10 cellular contexts compared by ENCODE assay signal in genomic region chr9:127741831-127742434, GRCh38. TPM values are rescaled to one million over a fixed set of nuclear protein-coding genes. Genes with fewer than 3 reads are reported as not detected.
A peak's percentile ranks its signal among the peaks of the same experiment; 100 is the strongest.
DNase-seq lines count a peak whose midpoint lies in the region; ATAC-seq, FAIRE-seq and TF ChIP-seq lines count a peak whose summit lies in the region.
"Had no signal": no experiment of that assay in that cellular context is flagged by ENCODE, and none has a peak within 500 bp of the region (broad histone marks: within the 10 kb centered on the region; RNA-seq: fewer than 3 reads in every experiment).

No MANE protein-coding gene starts in this region.

- H3K9me3 Mint-ChIP-seq in neural crest cell: no peaks in the 10 kb centered on the region
- H3K9me3 Mint-ChIP-seq: T-helper 1 cell treated with Interleukin-12 subunit alpha and Interleukin-12 subunit beta and Interleukin-4 antibody, amounts not matched to agents 30 μg/mL and 1 μg/mL, for 36 hours had no signal

- H3K36me3 ChIP-seq in BJ (ENCODE audit: control insufficient read depth, insufficient read depth, low read length): no peaks in the 10 kb centered on the region

- peaks cover 6% of the 10 kb centered on the region for H3K27me3 ChIP-seq in BJ (ENCODE audit: control insufficient read depth, insufficient read depth, low read length)

- no peaks in the 10 kb centered on the region for H3K36me3 Mint-ChIP-seq in neural crest cell (ENCODE audit: low read depth)

- TF ChIP-seq CTCF in BJ (IDR thresholded peaks at IDR 0.05; ENCODE audit: insufficient read depth, low read depth, low read length) (no peak), RWPE1 (conservative IDR thresholded peaks at IDR 0.05; ENCODE audit: low read depth) (no peak), neural crest cell (conservative IDR thresholded peaks at IDR 0.05) (no peak)

- FAIRE-seq in GM12891 (lab: Jason Lieb, UNC): no peak

- CTCF ChIA-PET in BJ (lab: Yijun Ruan, JAX): interaction anchor here (1.2 to 6.5 kb wide), 7 partner anchors 7 to 179 kb away, joined by 3 to 44 read pairs (median 8); partner anchors contain the start of genes CDK9 and TOR2A
- CTCF ChIA-PET in RWPE1 (lab: Yijun Ruan, JAX): interaction anchor here (0.6 kb wide), 1 partner anchor 60 kb away, joined by 4 read pairs; no protein-coding TSS in a partner anchor

- TF ChIP-seq POLR2A in GM12891 (IDR thresholded peaks at IDR 0.05; ENCODE audit: low read depth, low read length): no peak

- peak overlapping the region; percentile 34 for H3K4me3 ChIP-seq in BJ (ENCODE audit: low read depth, low read length)

- intact Hi-C loops in Right ventricle myocardium superior (cut with DNase I): no loop called here

- H3K27ac Mint-ChIP-seq in neural crest cell (ENCODE audit: unreplicated experiment): peak overlapping the region; percentile 84

- POLR2A ChIA-PET in BJ (lab: Charles Lee) (no interaction called here), RWPE1 (lab: Yijun Ruan, JAX; ENCODE audit: low non-redundant PET) (no interaction called here)

- H3K27ac ChIP-seq in RWPE1: peak overlapping the region; percentile 98

- peaks cover 18% of the 10 kb centered on the region for H3K4me1 Mint-ChIP-seq in neural crest cell

- H3K27me3 Mint-ChIP-seq in neural crest cell (ENCODE audit: low read depth): peaks cover 8% of the 10 kb centered on the region

- peak overlapping the region; percentile 92 for H3K4me3 Mint-ChIP-seq in neural crest cell
- H3K4me3 Mint-ChIP-seq: T-helper 1 cell treated with Interleukin-12 subunit alpha and Interleukin-12 subunit beta and Interleukin-4 antibody, amounts not matched to agents 30 μg/mL and 1 μg/mL, for 36 hours had no signal

- DNase-seq in BJ (ENCODE audit: low read depth) (no peak), RWPE1 (ENCODE audit: low spot score) (no peak), Right ventricle myocardium superior (peak; percentile 85), neural crest cell (ENCODE audit: low read depth, low spot score) (peak; percentile 91), GM12891 (ENCODE audit: insufficient read length, low spot score) (no peak)
- DNase-seq: DMS79 treated with DMSO at 0.1 percent for 48 hours had no signal

- ATAC-seq in Right ventricle myocardium superior (ENCODE audit: poor library complexity) (peak; percentile 86), GM21786 (IDR thresholded peaks at IDR 0.05; ENCODE audit: unreplicated experiment) (no peak), HG03565 (IDR thresholded peaks at IDR 0.05; ENCODE audit: unreplicated experiment) (no peak), GM19397 (IDR thresholded peaks at IDR 0.05; ENCODE audit: unreplicated experiment) (no peak)

TF ChIP-seq in GM12891, 5 proteins besides CTCF, POLR2A, EP300 and RAD21:
- TF ChIP-seq PAX5 (IDR thresholded peaks at IDR 0.05; ENCODE audit: insufficient read depth, low read length, severe bottlenecking) (no peak), SPI1 (IDR thresholded peaks at IDR 0.05; ENCODE audit: low read depth, low read length) (no peak), POU2F2 (IDR thresholded peaks at IDR 0.05; ENCODE audit: low read depth, low read length) (no peak), POLR2AphosphoS5 (IDR thresholded peaks at IDR 0.05; ENCODE audit: low read depth, low read length) (no peak), TAF1 (IDR thresholded peaks at IDR 0.05; ENCODE audit: low read depth, low read length) (no peak)

RNA-seq across cellular contexts. Expression of gene TOR2A, which starts 6.8 kb away (rescaled TPM):
- 4.8 and 8.0 TPM in 2 replicates for polyA plus RNA-seq in BJ (2011; rRNA removed)
- 3.0 and 5.8 TPM in 2 replicates for polyA minus RNA-seq in BJ (2011; rRNA and poly(A)+ RNA removed)
- total RNA-seq in Right ventricle myocardium superior: 3.3 TPM
- total RNA-seq in neural crest cell: 25.7 and 27.4 TPM in 2 replicates
- polyA plus RNA-seq in GM12891 (2012; ENCODE audit: low read depth, missing spikeins): 6.3 TPM

RNA-seq across cellular contexts. Expression of gene TTC16, which starts 26.1 kb away (rescaled TPM):
- 0.02 and 0.07 TPM in 2 replicates for polyA plus RNA-seq in BJ (2011; rRNA removed)
- polyA minus RNA-seq in BJ (2011; rRNA and poly(A)+ RNA removed): not detected in 2 replicates
- total RNA-seq in Right ventricle myocardium superior (0.48 TPM), neural crest cell (not detected in 2 replicates)
- 0.04 TPM for polyA plus RNA-seq in GM12891 (2012; ENCODE audit: low read depth, missing spikeins)

RNA-seq across cellular contexts. Expression of gene PTRH1, which starts 26.5 kb away (rescaled TPM):
- polyA plus RNA-seq in BJ (2011; rRNA removed): 14.6 and 21.1 TPM in 2 replicates
- polyA minus RNA-seq in BJ (2011; rRNA and poly(A)+ RNA removed): 2.7 and 3.7 TPM in 2 replicates
- total RNA-seq in Right ventricle myocardium superior: 13.3 TPM
- total RNA-seq in neural crest cell: 7.2 and 9.8 TPM in 2 replicates
- polyA plus RNA-seq in GM12891 (2012; ENCODE audit: low read depth, missing spikeins): 6.8 TPM

RNA-seq across cellular contexts. Expression of gene CFAP157, which starts 35.1 kb away (rescaled TPM):
- polyA plus RNA-seq in BJ (2011; rRNA removed): 0.11 TPM in 1 of 2 replicates, not detected in the other
- polyA minus RNA-seq in BJ (2011; rRNA and poly(A)+ RNA removed): not detected in 2 replicates
- total RNA-seq in Right ventricle myocardium superior: not detected
- 0.16 TPM in 1 of 2 replicates, not detected in the other for total RNA-seq in neural crest cell
- 0.21 TPM for polyA plus RNA-seq in GM12891 (2012; ENCODE audit: low read depth, missing spikeins)

RNA-seq across cellular contexts. Expression of gene SH2D3C, which starts 36.5 kb away (rescaled TPM):
- 0.04 and 0.06 TPM in 2 replicates for polyA plus RNA-seq in BJ (2011; rRNA removed)
- polyA minus RNA-seq in BJ (2011; rRNA and poly(A)+ RNA removed): 0.21 TPM in 1 of 2 replicates, not detected in the other
- total RNA-seq in Right ventricle myocardium superior (18.2 TPM), neural crest cell (6.0 and 7.2 TPM in 2 replicates)
- polyA plus RNA-seq in GM12891 (2012; ENCODE audit: low read depth, missing spikeins): 10.6 TPM

Comparison
In these comparisons a context has a peak if more than half of its experiments do, and no peak if none do; other contexts are left out.
1. DNase-seq: peak in Right ventricle myocardium superior (single experiment) and neural crest cell (single experiment); none in BJ (single experiment), RWPE1 (single experiment) and GM12891 (single experiment).